ENCODE assay signal across 10 cellular contexts in genomic region chr17:76697702-76698465, GRCh38. TPM values are rescaled to one million over a fixed set of nuclear protein-coding genes. Genes with fewer than 3 reads are reported as not detected.
A peak's percentile ranks its signal among the peaks of the same experiment; 100 is the strongest.
DNase-seq lines count a peak whose midpoint lies in the region; TF ChIP-seq lines count a peak whose summit lies in the region.
"Had no signal": no experiment of that assay in that cellular context is flagged by ENCODE, and none has a peak within 500 bp of the region (broad histone marks: within the 10 kb centered on the region; RNA-seq: fewer than 3 reads in every experiment).

No MANE protein-coding gene starts in this region.

- H3K4me3 Mint-ChIP-seq in endodermal cell (no peak overlapping the region), nephron progenitor cell (peak overlapping the region; percentile 50)
- H3K4me3 Mint-ChIP-seq in activated naive CD4-positive, alpha-beta T cell treated with anti-CD3 and anti-CD28 coated beads for 36 hours = no peak overlapping the region
- H3K4me3 Mint-ChIP-seq: activated CD4-positive, alpha-beta T cell treated with anti-CD3 and anti-CD28 coated beads for 36 hours had no signal

- H3K27me3 ChIP-seq in BLaER1 treated with 17β-estradiol and CSF1 and Interleukin-3, amounts not matched to agents 10 nM and 100 nM = no peaks in the 10 kb centered on the region
- no peaks in the 10 kb centered on the region for H3K27me3 ChIP-seq in endodermal cell (ENCODE audit: control insufficient read depth, insufficient read depth, low read length, poor library complexity, severe bottlenecking)

- 0 out of 22 replicates have a peak, but pooled peaks cover 0 to 5% (median 0%) of the 10 kb centered on the region in 11 experiments for H3K9me3 ChIP-seq in BLaER1 treated with 17β-estradiol and CSF1 and Interleukin-3, amounts not matched to agents 10 nM and 100 nM (replicated peaks in 1 of 11)
- H3K9me3 ChIP-seq in endodermal cell (ENCODE audit: control insufficient read depth, low read length) = no peaks in the 10 kb centered on the region

- CTCF ChIA-PET in activated naive CD4-positive, alpha-beta T cell treated with anti-CD3 and anti-CD28 coated beads for 36 hours (lab: Charles Lee) = interaction anchor here (1.2 to 2.4 kb wide), 2 partner anchors 17 to 26 kb away, joined by 5 to 11 read pairs; no protein-coding TSS in a partner anchor

- intact Hi-C loops in activated naive CD4-positive, alpha-beta T cell treated with anti-CD3 and anti-CD28 coated beads for 36 hours (cut with micrococcal nuclease) = no loop called here

- H3K27me3 Mint-ChIP-seq in endodermal cell (ENCODE audit: insufficient read depth) = no peaks in the 10 kb centered on the region
- H3K27me3 Mint-ChIP-seq in nephron progenitor cell (ENCODE audit: low read depth, poor library complexity) = peaks cover 13% of the 10 kb centered on the region
- no peaks in the 10 kb centered on the region for H3K27me3 Mint-ChIP-seq in activated naive CD4-positive, alpha-beta T cell treated with anti-CD3 and anti-CD28 coated beads for 36 hours (ENCODE audit: low read depth)
- H3K27me3 Mint-ChIP-seq: activated CD4-positive, alpha-beta T cell treated with anti-CD3 and anti-CD28 coated beads for 36 hours had no signal

- peak overlapping the region; percentile 71 to 100 (median 95) for H3K4me2 ChIP-seq in BLaER1 treated with 17β-estradiol and CSF1 and Interleukin-3, amounts not matched to agents 10 nM and 100 nM

- DNase-seq in NCI-H345 (lab: John Stamatoyannopoulos, UW) (peak; percentile 89), endodermal cell (peak; percentile 78), nephron progenitor cell (peak; percentile 51), GM20000 (ENCODE audit: low spot score) (no peak), superior temporal gyrus (ENCODE audit: extremely low spot score) (no peak), HT-29 (ENCODE audit: low spot score) (no peak)
- no peak for DNase-seq in activated naive CD4-positive, alpha-beta T cell treated with anti-CD3 and anti-CD28 coated beads for 36 hours
- DNase-seq: activated CD4-positive, alpha-beta T cell treated with anti-CD3 and anti-CD28 coated beads for 36 hours; DND-41 had no signal

- H3K4me1 ChIP-seq in BLaER1 treated with 17β-estradiol and CSF1 and Interleukin-3, amounts not matched to agents 10 nM and 100 nM = peaks cover 94 to 100% (median 100%) of the 10 kb centered on the region in 10 experiments
- H3K4me1 ChIP-seq in endodermal cell (ENCODE audit: control insufficient read depth, insufficient read depth, low read length) = peaks cover 8% of the 10 kb centered on the region

- WGBS in endodermal cell (ENCODE audit: insufficient coverage in 1 of 2, insufficient read length in 1 of 2), 2 experiments = 40 to 52% methylated on average over 10 to 17 of the region's 17 CpGs

- H3K9me3 Mint-ChIP-seq in endodermal cell (no peaks in the 10 kb centered on the region), nephron progenitor cell (no peaks in the 10 kb centered on the region)
- H3K9me3 Mint-ChIP-seq in activated naive CD4-positive, alpha-beta T cell treated with anti-CD3 and anti-CD28 coated beads for 36 hours = no peaks in the 10 kb centered on the region

- 0 out of 22 replicates have a peak, but pooled peaks cover 0 to 4% (median 0%) of the 10 kb centered on the region in 11 experiments for H3K36me3 ChIP-seq in BLaER1 treated with 17β-estradiol and CSF1 and Interleukin-3, amounts not matched to agents 10 nM and 100 nM
- no peaks in the 10 kb centered on the region for H3K36me3 ChIP-seq in endodermal cell (ENCODE audit: control insufficient read depth, insufficient read depth, low read length)

- H3K36me3 Mint-ChIP-seq in endodermal cell (ENCODE audit: low read depth) (peaks cover 5% of the 10 kb centered on the region), nephron progenitor cell (ENCODE audit: low read depth) (no peaks in the 10 kb centered on the region)
- no peaks in the 10 kb centered on the region for H3K36me3 Mint-ChIP-seq in activated naive CD4-positive, alpha-beta T cell treated with anti-CD3 and anti-CD28 coated beads for 36 hours (ENCODE audit: low read depth)

- peak overlapping the region in 10 of 11 experiments; percentile 72 to 98 (median 88); a peak in 20 of 22 replicates for H3K27ac ChIP-seq in BLaER1 treated with 17β-estradiol and CSF1 and Interleukin-3, amounts not matched to agents 10 nM and 100 nM
- peak overlapping the region; percentile 61 for H3K27ac ChIP-seq in endodermal cell (ENCODE audit: low read depth, low read length)

- H3K27ac Mint-ChIP-seq in endodermal cell (no peak overlapping the region), nephron progenitor cell (peak overlapping the region; percentile 15)
- H3K27ac Mint-ChIP-seq in activated naive CD4-positive, alpha-beta T cell treated with anti-CD3 and anti-CD28 coated beads for 36 hours = no peak overlapping the region
- H3K27ac Mint-ChIP-seq: activated CD4-positive, alpha-beta T cell treated with anti-CD3 and anti-CD28 coated beads for 36 hours had no signal

- H3K9ac ChIP-seq in BLaER1 treated with 17β-estradiol and CSF1 and Interleukin-3, amounts not matched to agents 10 nM and 100 nM = peak overlapping the region in 10 of 11 experiments; percentile 52 to 92 (median 68); a peak in 18 of 22 replicates
- no peak overlapping the region for H3K9ac ChIP-seq in endodermal cell (ENCODE audit: extremely low read depth, low read length, poor library complexity, severe bottlenecking)

- no peaks in the 10 kb centered on the region; a peak in 1 of 22 replicates for H4K20me1 ChIP-seq in BLaER1 treated with 17β-estradiol and CSF1 and Interleukin-3, amounts not matched to agents 10 nM and 100 nM

- peak overlapping the region in 8 of 10 experiments; percentile 8 to 51 (median 38); a peak in 11 of 20 replicates for H3K4me3 ChIP-seq in BLaER1 treated with 17β-estradiol and CSF1 and Interleukin-3, amounts not matched to agents 10 nM and 100 nM
- H3K4me3 ChIP-seq in endodermal cell (ENCODE audit: low read length) = no peak overlapping the region

- H3K4me1 Mint-ChIP-seq in endodermal cell (peaks cover 28% of the 10 kb centered on the region), nephron progenitor cell (peaks cover 75% of the 10 kb centered on the region)
- no peaks in the 10 kb centered on the region for H3K4me1 Mint-ChIP-seq in activated naive CD4-positive, alpha-beta T cell treated with anti-CD3 and anti-CD28 coated beads for 36 hours (ENCODE audit: low read depth)

- TF ChIP-seq CTCF in endodermal cell (conservative IDR thresholded peaks at IDR 0.05) (no peak), nephron progenitor cell (IDR thresholded peaks at IDR 0.05) (no peak), GM20000 (IDR thresholded peaks at IDR 0.05; ENCODE audit: extremely low read depth, missing control alignments) (no peak)

RNA-seq across cellular contexts. Expression of gene MXRA7, which starts 12.9 kb away (rescaled TPM):
- total RNA-seq in endodermal cell = 10 to 100 TPM; 61.6 to 77.1 TPM
- 64.6 TPM for polyA plus RNA-seq in endodermal cell (2013, experiment 1 of 2)
- polyA plus RNA-seq in endodermal cell (2013, experiment 2 of 2) = 58.4 TPM
- 1 to 10 TPM; 3.8 to 4.2 TPM for total RNA-seq in activated naive CD4-positive, alpha-beta T cell treated with anti-CD3 and anti-CD28 coated beads for 36 hours
- 0.23 and 0.99 TPM in 2 replicates for total RNA-seq in HT-29 (2014; rRNA removed; shearing (Covaris generic))

RNA-seq across cellular contexts. Expression of gene JMJD6, which starts 28.5 kb away (rescaled TPM):
- 10 to 100 TPM; 17.0 to 20.3 TPM for total RNA-seq in endodermal cell
- 18.8 TPM for polyA plus RNA-seq in endodermal cell (2013, experiment 1 of 2)
- 16.4 TPM for polyA plus RNA-seq in endodermal cell (2013, experiment 2 of 2)
- total RNA-seq in activated naive CD4-positive, alpha-beta T cell treated with anti-CD3 and anti-CD28 coated beads for 36 hours = 10 to 100 TPM; 33.0 to 33.6 TPM
- total RNA-seq in HT-29 (2014; rRNA removed; shearing (Covaris generic)) = 28.0 and 34.0 TPM in 2 replicates

RNA-seq across cellular contexts. Expression of gene METTL23, which starts 28.8 kb away (rescaled TPM):
- 10 to 100 TPM; 31.3 to 39.9 TPM for total RNA-seq in endodermal cell
- polyA plus RNA-seq in endodermal cell (2013, experiment 1 of 2) = 32.3 TPM
- polyA plus RNA-seq in endodermal cell (2013, experiment 2 of 2) = 27.7 TPM
- total RNA-seq in activated naive CD4-positive, alpha-beta T cell treated with anti-CD3 and anti-CD28 coated beads for 36 hours = 10 to 100 TPM; 18.9 to 20.0 TPM
- total RNA-seq in HT-29 (2014; rRNA removed; shearing (Covaris generic)) = 52.1 and 52.8 TPM in 2 replicates

RNA-seq across cellular contexts. Expression of gene SRSF2, which starts 39.2 kb away (rescaled TPM):
- total RNA-seq in endodermal cell = 100 to 1,000 TPM; 255 to 307 TPM
- 314 TPM for polyA plus RNA-seq in endodermal cell (2013, experiment 1 of 2)
- polyA plus RNA-seq in endodermal cell (2013, experiment 2 of 2) = 252 TPM
- total RNA-seq in activated naive CD4-positive, alpha-beta T cell treated with anti-CD3 and anti-CD28 coated beads for 36 hours = 100 to 1,000 TPM; 241 to 263 TPM
- total RNA-seq in HT-29 (2014; rRNA removed; shearing (Covaris generic)) = 1,245 and 1,410 TPM in 2 replicates

RNA-seq across cellular contexts. Expression of gene MFSD11, which starts 40.0 kb away (rescaled TPM):
- 10 to 100 TPM; 29.3 to 33.3 TPM for total RNA-seq in endodermal cell
- polyA plus RNA-seq in endodermal cell (2013, experiment 1 of 2) = 22.3 TPM
- 18.9 TPM for polyA plus RNA-seq in endodermal cell (2013, experiment 2 of 2)
- 10 to 100 TPM; 15.0 to 15.8 TPM for total RNA-seq in activated naive CD4-positive, alpha-beta T cell treated with anti-CD3 and anti-CD28 coated beads for 36 hours
- total RNA-seq in HT-29 (2014; rRNA removed; shearing (Covaris generic)) = 21.5 and 24.9 TPM in 2 replicates

Comparison
In these comparisons a context has a peak if more than half of its experiments do, and no peak if none do; other contexts are left out.
1. DNase-seq: peak in NCI-H345 (single experiment), endodermal cell (single experiment) and nephron progenitor cell (single experiment); none in activated naive CD4-positive, alpha-beta T cell treated with anti-CD3 and anti-CD28 coated beads for 36 hours (single experiment), GM20000 (single experiment), superior temporal gyrus (single experiment) and HT-29 (single experiment).
2. RNA of gene MXRA7, which starts 12.9 kb away (total RNA-seq): 61.6 to 77.1 TPM in endodermal cell; 3.8 to 4.2 TPM in activated naive CD4-positive, alpha-beta T cell treated with anti-CD3 and anti-CD28 coated beads for 36 hours and 0.23 to 0.99 TPM in HT-29; every median in the first group is over 10 times any median in the second.